In genomic region chr11:20551096-20551495, GRCh38 we compare ENCODE assay signal across 31 cellular contexts. TPM values are rescaled to one million over a fixed set of nuclear protein-coding genes. Genes with fewer than 3 reads are reported as not detected.
"Had no signal": no experiment of that assay in that cellular context is flagged by ENCODE, and none has a peak within 500 bp of the region (broad histone marks: within the 10 kb centered on the region; RNA-seq: fewer than 3 reads in every experiment).

No MANE protein-coding gene starts in this region.

- H3K4me1 Mint-ChIP-seq: stimulated activated memory B cell treated with anti-CD40 and anti-IgM and Interleukin-4, amounts not matched to agents 10 μg/mL and 1 μg/mL and 100 μg/mL, for 72 hours; stimulated activated naive B cell treated with anti-CD40 and anti-IgM and Interleukin-4, amounts not matched to agents 10 μg/mL and 1 μg/mL and 100 μg/mL, for 72 hours; stimulated activated naive CD8-positive, alpha-beta T cell treated with anti-CD3 and anti-CD28 coated beads, Interleukin-15, amount 100 ng/mL, for 72 hours had no signal

- H3K4me3 ChIP-seq: stomach, suprapubic skin, testis, thoracic aorta, thyroid gland, tibial artery, tibial nerve, transverse colon, upper lobe of left lung, upper lobe of right lung, uterus, vagina had no signal

- H3K27ac ChIP-seq: stomach, suprapubic skin, testis, thoracic aorta, thyroid gland, tibial artery, tibial nerve, transverse colon, upper lobe of left lung, upper lobe of right lung, uterus, vagina had no signal

- H3K4me3 Mint-ChIP-seq: stimulated activated effector memory CD8-positive, alpha-beta T cell treated with anti-CD3 and anti-CD28 coated beads, Interleukin-12 subunit alpha, Interleukin-12 subunit beta, amount 100 ng/mL, for 72 hours; stimulated activated memory B cell treated with anti-CD40 and anti-IgM and Interleukin-4, amounts not matched to agents 10 μg/mL and 1 μg/mL and 100 μg/mL, for 72 hours; stimulated activated naive B cell treated with anti-CD40 and anti-IgM and Interleukin-4, amounts not matched to agents 10 μg/mL and 1 μg/mL and 100 μg/mL, for 72 hours; stimulated activated naive CD8-positive, alpha-beta T cell treated with anti-CD3 and anti-CD28 coated beads, Interleukin-15, amount 100 ng/mL, for 72 hours; stimulated activated naive CD8-positive, alpha-beta T cell treated with anti-CD3 and anti-CD28 coated beads, Interleukin-15, Interleukin-2, amounts not matched to agents 100 ng/mL and 50 ng/mL, for 24 hours; type B pancreatic cell had no signal

- H3K27ac Mint-ChIP-seq: stimulated activated effector memory CD8-positive, alpha-beta T cell treated with anti-CD3 and anti-CD28 coated beads, Interleukin-12 subunit alpha, Interleukin-12 subunit beta, amount 100 ng/mL, for 72 hours; stimulated activated memory B cell treated with anti-CD40 and anti-IgM and Interleukin-4, amounts not matched to agents 10 μg/mL and 1 μg/mL and 100 μg/mL, for 72 hours; stimulated activated naive B cell treated with anti-CD40 and anti-IgM and Interleukin-4, amounts not matched to agents 10 μg/mL and 1 μg/mL and 100 μg/mL, for 72 hours; stimulated activated naive CD8-positive, alpha-beta T cell treated with anti-CD3 and anti-CD28 coated beads, Interleukin-15, amount 100 ng/mL, for 72 hours; stimulated activated naive CD8-positive, alpha-beta T cell treated with anti-CD3 and anti-CD28 coated beads, Interleukin-15, Interleukin-2, amounts not matched to agents 100 ng/mL and 50 ng/mL, for 24 hours; type B pancreatic cell had no signal

- H3K27me3 ChIP-seq: stomach, suprapubic skin, testis, thyroid gland, tibial artery, tibial nerve, transverse colon, upper lobe of left lung, upper lobe of right lung, uterus, vagina had no signal

- H3K4me1 ChIP-seq: stomach, suprapubic skin, testis, thyroid gland, tibial artery, tibial nerve, transverse colon, upper lobe of left lung, upper lobe of right lung, uterus, vagina had no signal

- H3K9me3 ChIP-seq: suprapubic skin, testis, thoracic aorta, thyroid gland, tibial artery, transverse colon, upper lobe of left lung, upper lobe of right lung, uterus, vagina had no signal

- DNase-seq: stimulated activated CD4-positive, alpha-beta T cell treated with anti-CD3 and anti-CD28 coated beads, Interleukin-2, amount 100 ng/mL, for 48 hours; stimulated activated CD4-positive, alpha-beta T cell treated with anti-CD3 and anti-CD28 coated beads, Interleukin-4, amount 100 ng/mL, for 1 hour; stimulated activated CD4-positive, alpha-beta T cell treated with anti-CD3 and anti-CD28 coated beads, Interleukin-4, amount 100 ng/mL, for 24 hours; stimulated activated CD4-positive, alpha-beta T cell treated with anti-CD3 and anti-CD28 coated beads, Interleukin-4, amount 100 ng/mL, for 4 hours; stimulated activated CD8-positive, alpha-beta memory T cell treated with anti-CD3 and anti-CD28 coated beads, Interleukin-4, amount 100 ng/mL, for 48 hours; stimulated activated naive B cell treated with anti-CD40 and anti-IgM and Interleukin-4, amounts not matched to agents 10 μg/mL and 1 μg/mL and 100 μg/mL, for 72 hours; stimulated activated naive CD4-positive, alpha-beta T cell; stimulated activated naive CD4-positive, alpha-beta T cell treated with Interleukin-2 at 50 U/mL for 16 hours; stimulated activated naive CD8-positive, alpha-beta T cell treated with anti-CD3 and anti-CD28 coated beads, Interleukin-15, amount 100 ng/mL, for 72 hours; stimulated activated naive CD8-positive, alpha-beta T cell treated with anti-CD3 and anti-CD28 coated beads, Interleukin-15, Interleukin-2, amounts not matched to agents 100 U/mL and 50 U/mL, for 24 hours; stomach; substantia nigra; testis; thyroid gland; tibial artery; transverse colon; trophoblast cell; upper lobe of left lung; upper lobe of right lung; uterus had no signal

- H3K36me3 Mint-ChIP-seq: stimulated activated effector memory CD8-positive, alpha-beta T cell treated with anti-CD3 and anti-CD28 coated beads, Interleukin-12 subunit alpha, Interleukin-12 subunit beta, amount 100 ng/mL, for 72 hours; stimulated activated memory B cell treated with anti-CD40 and anti-IgM and Interleukin-4, amounts not matched to agents 10 μg/mL and 1 μg/mL and 100 μg/mL, for 72 hours; stimulated activated naive B cell treated with anti-CD40 and anti-IgM and Interleukin-4, amounts not matched to agents 10 μg/mL and 1 μg/mL and 100 μg/mL, for 72 hours; type B pancreatic cell had no signal

- H3K36me3 ChIP-seq: stomach, suprapubic skin, thoracic aorta, thyroid gland, tibial artery, tibial nerve, transverse colon, upper lobe of left lung, upper lobe of right lung, uterus, vagina had no signal

- H3K9me3 Mint-ChIP-seq: stimulated activated effector memory CD8-positive, alpha-beta T cell treated with anti-CD3 and anti-CD28 coated beads, Interleukin-12 subunit alpha, Interleukin-12 subunit beta, amount 100 ng/mL, for 72 hours had no signal

- ATAC-seq: stimulated activated memory B cell treated with anti-CD40 and anti-IgM and Interleukin-4, amounts not matched to agents 10 μg/mL and 1 μg/mL and 100 μg/mL, for 72 hours; stimulated activated naive B cell treated with anti-CD40 and anti-IgM and Interleukin-4, amounts not matched to agents 10 μg/mL and 1 μg/mL and 100 μg/mL, for 72 hours; stimulated activated naive CD8-positive, alpha-beta T cell treated with anti-CD3 and anti-CD28 coated beads, Interleukin-15, amount 100 ng/mL, for 72 hours; stimulated activated naive CD8-positive, alpha-beta T cell treated with anti-CD3 and anti-CD28 coated beads, Interleukin-15, Interleukin-2, amounts not matched to agents 100 U/mL and 50 U/mL, for 24 hours; upper lobe of right lung had no signal

RNA-seq across cellular contexts. Expression of gene SLC6A5, which starts 48.3 kb away (rescaled TPM):
- total RNA-seq: stomach, subcutaneous adipose tissue, suprapubic skin, thoracic aorta, thyroid gland, tibial nerve, transverse colon, upper lobe of left lung, upper lobe of right lung, ureter, urinary bladder, uterus, vagina had no signal
- polyA plus RNA-seq: stomach, urinary bladder had no signal
